ENCODE assay signal across 8 cellular contexts in genomic region chr17:19509281-19509852, GRCh38. TPM values are rescaled to one million over a fixed set of nuclear protein-coding genes. Genes with fewer than 3 reads are reported as not detected.
A peak's percentile ranks its signal among the peaks of the same experiment; 100 is the strongest.
DNase-seq lines count a peak whose midpoint lies in the region; ATAC-seq and TF ChIP-seq lines count a peak whose summit lies in the region.
"Not testable (repeated sequence)": the region's sequence is repeated elsewhere in the genome, so short reads cannot be mapped to it uniquely, and the experiment has no call there.
"Had no signal": no experiment of that assay in that cellular context is flagged by ENCODE, and none has a peak within 500 bp of the region (broad histone marks: within the 10 kb centered on the region; RNA-seq: fewer than 3 reads in every experiment).

No MANE protein-coding gene starts in this region.

- H3K27me3 Mint-ChIP-seq in CD4-positive, CD25-positive, alpha-beta regulatory T cell: peaks cover 29% of the 10 kb centered on the region
- not testable (repeated sequence) for H3K27me3 Mint-ChIP-seq in IgD-negative memory B cell; T-cell; mesothelial cell of epicardium (ENCODE audit: low read depth)

- CTCF ChIA-PET in T-cell (lab: Charles Lee): interaction anchor here in 1 of 2 donors (1.2 kb wide), 1 partner anchor 75 kb away, joined by 4 read pairs; no protein-coding TSS in a partner anchor

- not testable (repeated sequence) for H3K36me3 ChIP-seq in CD4-positive, CD25-positive, alpha-beta regulatory T cell (ENCODE audit: control insufficient read depth, insufficient read depth, low read length); ascending aorta; thoracic aorta

- not testable (repeated sequence) for H3K4me1 ChIP-seq in CD4-positive, CD25-positive, alpha-beta regulatory T cell (ENCODE audit: control insufficient read depth, insufficient read depth, low read length, poor library complexity, severe bottlenecking)
- H3K4me1 ChIP-seq in ascending aorta: peaks cover 0 to 16% of the 10 kb centered on the region in 2 donors
- H3K4me1 ChIP-seq in thoracic aorta (ENCODE audit: control insufficient read depth in 1 of 2, low read depth in 2 of 2): peaks cover 5 to 21% of the 10 kb centered on the region in 2 donors

- H3K9me3 Mint-ChIP-seq in CD4-positive, CD25-positive, alpha-beta regulatory T cell; IgD-negative memory B cell; T-cell; mesothelial cell of epicardium: not testable (repeated sequence)

- not testable (repeated sequence) for H3K27me3 ChIP-seq in CD4-positive, CD25-positive, alpha-beta regulatory T cell (ENCODE audit: control insufficient read depth, insufficient read depth, low read length); ascending aorta; thoracic aorta (replicated peaks; ENCODE audit: insufficient read depth)

- DNase-seq in CD4-positive, CD25-positive, alpha-beta regulatory T cell; T-cell; ascending aorta (ENCODE audit: low spot score in 2 of 2); mesothelial cell of epicardium (ENCODE audit: low spot score in 2 of 2, unreplicated experiment in 2 of 2); thoracic aorta (ENCODE audit: low spot score): not testable (repeated sequence)
- peak; percentile 2 for DNase-seq in kidney glomerular epithelial cell (lab: John Stamatoyannopoulos, UW)

- H3K4me3 ChIP-seq in CD4-positive, CD25-positive, alpha-beta regulatory T cell (ENCODE audit: low read depth, low read length); ascending aorta; thoracic aorta: not testable (repeated sequence)

- POLR2A ChIA-PET in T-cell (lab: Charles Lee): not testable (repeated sequence)

- H3K27ac ChIP-seq in CD4-positive, CD25-positive, alpha-beta regulatory T cell (ENCODE audit: insufficient read depth, low read length, poor library complexity, severe bottlenecking): not testable (repeated sequence)
- H3K27ac ChIP-seq in ascending aorta: peak overlapping the region; percentile 97 to 98
- H3K27ac ChIP-seq in thoracic aorta: peak overlapping the region; percentile 96 to 99

- not testable (repeated sequence) for ATAC-seq in CD4-positive, CD25-positive, alpha-beta regulatory T cell (ENCODE audit: low read depth in 2 of 2); T-cell (replicated peaks in 1 of 4); thoracic aorta (ENCODE audit: insufficient number of reproducible peaks, low FRiP score, low read depth)

- TF ChIP-seq CTCF in ascending aorta (IDR thresholded peaks at IDR 0.05); mesothelial cell of epicardium (IDR thresholded peaks at IDR 0.05; ENCODE audit: unreplicated experiment); thoracic aorta (IDR thresholded peaks at IDR 0.05): not testable (repeated sequence)

- not testable (repeated sequence) for H3K36me3 Mint-ChIP-seq in CD4-positive, CD25-positive, alpha-beta regulatory T cell; IgD-negative memory B cell; T-cell; mesothelial cell of epicardium

- H3K27ac Mint-ChIP-seq in CD4-positive, CD25-positive, alpha-beta regulatory T cell: peak overlapping the region; percentile 26 to 94 (median 62)
- H3K27ac Mint-ChIP-seq in IgD-negative memory B cell: peak overlapping the region; percentile 89 to 100 (median 97)
- H3K27ac Mint-ChIP-seq in T-cell: peak overlapping the region; percentile 39 to 43
- peak overlapping the region; percentile 92 for H3K27ac Mint-ChIP-seq in mesothelial cell of epicardium

- peaks cover 8 to 22% (median 15%) of the 10 kb centered on the region in 4 donors for H3K4me1 Mint-ChIP-seq in CD4-positive, CD25-positive, alpha-beta regulatory T cell
- H3K4me1 Mint-ChIP-seq in IgD-negative memory B cell: peaks cover 15 to 17% (median 16%) of the 10 kb centered on the region in 3 donors
- H3K4me1 Mint-ChIP-seq in T-cell: peaks cover 11 to 16% (median 13%) of the 10 kb centered on the region in 3 donors
- H3K4me1 Mint-ChIP-seq in mesothelial cell of epicardium: peaks cover 24% of the 10 kb centered on the region

- not testable (repeated sequence) for H3K9me3 ChIP-seq in CD4-positive, CD25-positive, alpha-beta regulatory T cell (ENCODE audit: control insufficient read depth in 2 of 2, low read length in 2 of 2); ascending aorta; thoracic aorta

- intact Hi-C loops in ascending aorta (cut with DNase I): not testable (repeated sequence)

- peak overlapping the region in 3 of 4 donors; percentile 89 to 96 (median 96) for H3K4me3 Mint-ChIP-seq in CD4-positive, CD25-positive, alpha-beta regulatory T cell
- H3K4me3 Mint-ChIP-seq in IgD-negative memory B cell: peak overlapping the region in 1 of 4 donors; percentile 41
- H3K4me3 Mint-ChIP-seq in T-cell, mesothelial cell of epicardium: not testable (repeated sequence)

RNA-seq across cellular contexts. Expression of gene SLC47A1, which starts 24.3 kb away (rescaled TPM):
- total RNA-seq in CD4-positive, CD25-positive, alpha-beta regulatory T cell: not detected
- polyA plus RNA-seq in CD4-positive, CD25-positive, alpha-beta regulatory T cell: 1 to 10 TPM in 1 of 4 donors, not detected in 3; 1.0 TPM
- not detected for polyA plus RNA-seq in IgD-negative memory B cell
- total RNA-seq in T-cell (under 1 TPM in 4 of 5 donors, not detected in 1; 0.10 to 0.66 (median 0.31) TPM), ascending aorta (0.64 TPM), mesothelial cell of epicardium (5.5 to 9.2 TPM (median 5.9 TPM) in 3 replicates), thoracic aorta (10 to 100 TPM in 1 of 2 donors, 1 to 10 TPM in 1; 4.1 to 17.0 TPM)
- total RNA-seq: Calu3 had no signal

Comparison
In these comparisons a context has a peak if more than half of its experiments do, and no peak if none do; other contexts are left out.
1. H3K27ac Mint-ChIP-seq: peak in every context shown above with its lines; median percentile 97 in IgD-negative memory B cell; 92 in mesothelial cell of epicardium; 62 in CD4-positive, CD25-positive, alpha-beta regulatory T cell; 41 in T-cell.